Comparison of ENCODE assay signal across 24 cellular contexts in the genomic region with DNA sequence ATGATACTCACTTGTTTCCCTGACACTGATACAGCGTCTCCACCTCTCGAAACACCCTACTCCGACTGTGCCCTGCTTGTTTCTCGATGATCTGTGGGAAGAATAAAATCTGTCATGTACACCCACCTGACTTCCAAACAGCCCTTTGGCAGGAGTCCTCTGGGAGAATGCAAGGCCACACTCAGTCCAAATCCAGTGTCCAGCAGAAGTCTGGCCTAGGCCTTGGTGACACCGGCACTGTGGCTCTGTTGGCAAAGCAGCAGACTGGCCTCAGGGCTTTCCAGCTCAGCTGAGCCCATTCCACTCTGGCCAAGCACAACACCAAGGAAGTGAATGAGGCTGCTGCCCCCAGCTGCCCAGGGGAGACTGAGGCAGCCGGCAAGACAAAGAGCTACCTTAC. TPM values are rescaled to one million over a fixed set of nuclear protein-coding genes. Genes with fewer than 3 reads are reported as not detected.
A peak's percentile ranks its signal among the peaks of the same experiment; 100 is the strongest.
DNase-seq lines count a peak whose midpoint lies in the region; ATAC-seq and TF ChIP-seq lines count a peak whose summit lies in the region.
"Had no signal": no experiment of that assay in that cellular context is flagged by ENCODE, and none has a peak within 500 bp of the region (broad histone marks: within the 10 kb centered on the region; RNA-seq: fewer than 3 reads in every experiment).

No MANE protein-coding gene starts in this region.

- H3K23ac ChIP-seq in mesendoderm (ENCODE audit: low read length): peak overlapping the region; percentile 56

- no peak overlapping the region for H2BK5ac ChIP-seq in mesendoderm (ENCODE audit: low read length)

- H3K27me3 Mint-ChIP-seq in activated T-helper 17 cell treated with anti-CD3 and anti-CD28 coated beads, Interleukin-2, amount 50 U/mL, for 72 hours: no peaks in the 10 kb centered on the region
- H3K27me3 Mint-ChIP-seq: CD4-positive, alpha-beta memory T cell; IgD-negative memory B cell had no signal

- H3K4me3 ChIP-seq in mesendoderm (ENCODE audit: low read length): no peak overlapping the region
- H3K4me3 ChIP-seq in stomach smooth muscle (ENCODE audit: low read length in 2 of 2): no peak overlapping the region
- H3K4me3 ChIP-seq in upper lobe of left lung: no peak overlapping the region
- H3K4me3 ChIP-seq: A549 had no signal

- no CpG with 5 or more reads among the region's 6 CpGs for WGBS in mesendoderm (ENCODE audit: extremely low coverage, insufficient coverage, low lambda C conversion rate)
- 95 to 98% methylated on average over 5 to 6 of the region's 6 CpGs for WGBS in upper lobe of left lung, 2 donors

- TF ChIP-seq EP300 in upper lobe of left lung (IDR thresholded peaks at IDR 0.05): no peak

- H3K36me3 ChIP-seq in mesendoderm (ENCODE audit: control insufficient read depth, insufficient read depth, low read length) (no peaks in the 10 kb centered on the region), stomach smooth muscle (ENCODE audit: control insufficient read depth in 2 of 2, insufficient read depth in 2 of 2, low read length in 2 of 2) (peaks cover 11 to 32% of the 10 kb centered on the region in 2 donors), upper lobe of left lung (peaks cover 0 to 83% (median 43%) of the 10 kb centered on the region in 4 donors)

- H3K9me3 Mint-ChIP-seq in activated T-helper 17 cell treated with anti-CD3 and anti-CD28 coated beads, Interleukin-2, amount 50 U/mL, for 72 hours: no peaks in the 10 kb centered on the region
- H3K9me3 Mint-ChIP-seq: CD4-positive, alpha-beta memory T cell; IgD-negative memory B cell had no signal

- H3K9me3 ChIP-seq in stomach smooth muscle (ENCODE audit: control insufficient read depth in 2 of 2, low read length in 2 of 2) (no peaks in the 10 kb centered on the region), upper lobe of left lung (no peaks in the 10 kb centered on the region)
- H3K9me3 ChIP-seq: A549 had no signal

- no peak overlapping the region for H4K8ac ChIP-seq in mesendoderm (ENCODE audit: low read depth, low read length)

- no peak overlapping the region for H3K4me3 Mint-ChIP-seq in activated T-helper 17 cell treated with anti-CD3 and anti-CD28 coated beads, Interleukin-2, amount 50 U/mL, for 72 hours
- H3K4me3 Mint-ChIP-seq: CD4-positive, alpha-beta memory T cell; IgD-negative memory B cell had no signal

- H2BK15ac ChIP-seq in mesendoderm (replicated peaks; ENCODE audit: low read depth): no peak overlapping the region

- TF ChIP-seq CTCF in upper lobe of left lung (IDR thresholded peaks at IDR 0.05): no peak

- no peaks in the 10 kb centered on the region for H3K79me2 ChIP-seq in mesendoderm (ENCODE audit: control insufficient read depth, insufficient read depth, low read length)

- H3K27ac ChIP-seq in mesendoderm (ENCODE audit: low read depth, low read length) (no peak overlapping the region), stomach smooth muscle (ENCODE audit: low read length) (peak overlapping the region; percentile 60), upper lobe of left lung (no peak overlapping the region)
- H3K27ac ChIP-seq: A549, HL-60, RWPE1 had no signal

- H4K5ac ChIP-seq in mesendoderm (ENCODE audit: low read length): no peak overlapping the region

- H3K36me3 Mint-ChIP-seq in activated T-helper 17 cell treated with anti-CD3 and anti-CD28 coated beads, Interleukin-2, amount 50 U/mL, for 72 hours (ENCODE audit: low read depth): peaks cover 78% of the 10 kb centered on the region

- H3K79me1 ChIP-seq in mesendoderm (ENCODE audit: low read length): no peaks in the 10 kb centered on the region

- no peak overlapping the region for H3K18ac ChIP-seq in mesendoderm (ENCODE audit: low read length)

- no peak overlapping the region for H3K9ac ChIP-seq in mesendoderm (ENCODE audit: low read length)
- H3K9ac ChIP-seq in stomach smooth muscle (ENCODE audit: low read length in 2 of 2): no peak overlapping the region

- H3K56ac ChIP-seq in mesendoderm (ENCODE audit: low read length): no peak overlapping the region

- no peak overlapping the region for H3K4ac ChIP-seq in mesendoderm (ENCODE audit: low read depth, low read length)

- DNase-seq in G401 (ENCODE audit: low spot score): peak; percentile 12
- DNase-seq in mesendoderm: no peak
- DNase-seq in islet precursor cell: no peak
- no peak for DNase-seq in upper lobe of left lung
- no peak for DNase-seq in stimulated activated CD4-positive, alpha-beta T cell treated with anti-CD3 and anti-CD28 coated beads, Interleukin-2, amount 100 ng/mL, for 48 hours
- DNase-seq: AML-193; CD4-positive, alpha-beta memory T cell; COR-L47; DMS79; NCI-H1048; NCI-H1694; NCI-H2029 treated with DMSO at 0.1 percent for 48 hours; NCI-H446 treated with DMSO at 0.1 percent for 48 hours; NCI-H526; NCI-H82; SHP77 treated with DMSO at 0.1 percent for 48 hours had no signal

- TF ChIP-seq POLR2A in upper lobe of left lung (IDR thresholded peaks at IDR 0.05): no peak

- H3K27ac Mint-ChIP-seq in activated T-helper 17 cell treated with anti-CD3 and anti-CD28 coated beads, Interleukin-2, amount 50 U/mL, for 72 hours: peak overlapping the region; percentile 8
- H3K27ac Mint-ChIP-seq: IgD-negative memory B cell had no signal

- H3K4me2 ChIP-seq in mesendoderm (ENCODE audit: low read length): no peak overlapping the region
- H3K4me2 ChIP-seq: A549 had no signal

- H2BK120ac ChIP-seq in mesendoderm (ENCODE audit: low read depth, low read length): no peak overlapping the region

- H3K4me1 ChIP-seq in mesendoderm (ENCODE audit: control insufficient read depth, low read depth, low read length) (no peaks in the 10 kb centered on the region), stomach smooth muscle (ENCODE audit: control insufficient read depth, insufficient read depth, low read length) (peaks cover 17% of the 10 kb centered on the region), upper lobe of left lung (peaks cover 0 to 4% (median 0%) of the 10 kb centered on the region in 4 donors)
- H3K4me1 ChIP-seq: A549 had no signal

- ATAC-seq in activated T-helper 17 cell treated with anti-CD3 and anti-CD28 coated beads, Interleukin-2, amount 50 U/mL, for 72 hours (replicated peaks): no peak
- ATAC-seq in upper lobe of left lung (ENCODE audit: low FRiP score in 2 of 2): no peak
- ATAC-seq: A549, Panc1 had no signal

- H2AK5ac ChIP-seq in mesendoderm (ENCODE audit: low read length): no peak overlapping the region

- H3K27me3 ChIP-seq in mesendoderm (ENCODE audit: insufficient read depth, low read length, poor library complexity): no peaks in the 10 kb centered on the region
- no peaks in the 10 kb centered on the region for H3K27me3 ChIP-seq in stomach smooth muscle (ENCODE audit: control insufficient read depth in 1 of 2, insufficient read depth in 2 of 2, low read length in 2 of 2)
- H3K27me3 ChIP-seq in upper lobe of left lung: no peaks in the 10 kb centered on the region

- peaks cover 10% of the 10 kb centered on the region for H3K4me1 Mint-ChIP-seq in activated T-helper 17 cell treated with anti-CD3 and anti-CD28 coated beads, Interleukin-2, amount 50 U/mL, for 72 hours

- in situ Hi-C loops in G401 (cut with HindIII; ENCODE audit: low sequenced_read_pairs): no loop called here

RNA-seq across cellular contexts. Expression of gene KNCN, which starts 25.1 kb away (rescaled TPM):
- not detected in 2 replicates for total RNA-seq in G401 (2014; rRNA removed; shearing (Covaris generic))
- not detected for total RNA-seq in activated T-helper 17 cell treated with anti-CD3 and anti-CD28 coated beads, Interleukin-2, amount 50 U/mL, for 72 hours
- not detected for polyA plus RNA-seq in mesendoderm (2013, experiment 1 of 2)
- polyA plus RNA-seq in mesendoderm (2013, experiment 2 of 2): not detected
- not detected for total RNA-seq in upper lobe of left lung
- total RNA-seq: CD4-positive, alpha-beta memory T cell; H7 had no signal
- polyA plus RNA-seq: A549; CD4-positive, alpha-beta memory T cell; IgD-negative memory B cell had no signal

RNA-seq across cellular contexts. Expression of gene MKNK1, which starts 27.5 kb away (rescaled TPM):
- 21.4 and 34.5 TPM in 2 replicates for total RNA-seq in G401 (2014; rRNA removed; shearing (Covaris generic))
- 10 to 100 TPM; 59.2 to 83.7 TPM for total RNA-seq in activated T-helper 17 cell treated with anti-CD3 and anti-CD28 coated beads, Interleukin-2, amount 50 U/mL, for 72 hours
- 17.3 TPM for polyA plus RNA-seq in mesendoderm (2013, experiment 1 of 2)
- 16.2 TPM for polyA plus RNA-seq in mesendoderm (2013, experiment 2 of 2)
- total RNA-seq in upper lobe of left lung: 100 to 1,000 TPM in 1 of 6 donors, 10 to 100 TPM in 5; 45.7 to 174 (median 62.2) TPM

RNA-seq across cellular contexts. Expression of gene MOB3C, which starts 40.0 kb away (rescaled TPM):
- total RNA-seq in G401 (2014; rRNA removed; shearing (Covaris generic)): 4.0 and 6.8 TPM in 2 replicates
- 10 to 100 TPM; 13.7 to 20.9 TPM for total RNA-seq in activated T-helper 17 cell treated with anti-CD3 and anti-CD28 coated beads, Interleukin-2, amount 50 U/mL, for 72 hours
- polyA plus RNA-seq in mesendoderm (2013, experiment 1 of 2): 0.58 TPM
- 0.67 TPM for polyA plus RNA-seq in mesendoderm (2013, experiment 2 of 2)
- 10 to 100 TPM; 15.1 to 33.3 (median 22.2) TPM for total RNA-seq in upper lobe of left lung
